In genomic region chr15:38438031-38438986, GRCh38 we compare ENCODE assay signal across 15 cellular contexts.
"Had no signal": no experiment of that assay in that cellular context is flagged by ENCODE, and none has a peak within 500 bp of the region (broad histone marks: within the 10 kb centered on the region; RNA-seq: fewer than 3 reads in every experiment).

No MANE protein-coding gene starts in this region.

- DNase-seq: activated CD4-positive, alpha-beta T cell treated with anti-CD3 and anti-CD28 coated beads for 4 hours; activated CD8-positive, alpha-beta memory T cell treated with anti-CD3 and anti-CD28 coated beads, Interleukin-2, amount 50 U/mL, for 4 hours; activated CD8-positive, alpha-beta T cell treated with anti-CD3 and anti-CD28 coated beads for 36 hours; colonic mucosa; effector CD4-positive, alpha-beta T cell; immature natural killer cell; left cardiac atrium; lower lobe of right lung; midbrain; retina; T-helper 9 cell; WERI-Rb-1 had no signal

- H3K9ac ChIP-seq: parathyroid adenoma had no signal

- H3K4me1 ChIP-seq: colonic mucosa, lower lobe of right lung had no signal

- H3K9me3 Mint-ChIP-seq: immature natural killer cell had no signal

- H2AFZ ChIP-seq: parathyroid adenoma had no signal

- H3K4me3 ChIP-seq: cardiac muscle cell, colonic mucosa, lower lobe of right lung, skin epidermis had no signal

- H3K27ac Mint-ChIP-seq: activated CD8-positive, alpha-beta T cell treated with anti-CD3 and anti-CD28 coated beads for 36 hours; immature natural killer cell had no signal

- H3K27ac ChIP-seq: cardiac muscle cell, colonic mucosa, lower lobe of right lung, parathyroid adenoma, skin epidermis, WERI-Rb-1 had no signal

- ATAC-seq: activated CD8-positive, alpha-beta T cell treated with anti-CD3 and anti-CD28 coated beads for 36 hours; left cardiac atrium; lower lobe of right lung had no signal

- H3K36me3 ChIP-seq: cardiac muscle cell, colonic mucosa, lower lobe of right lung, WERI-Rb-1 had no signal

- H3K4me3 Mint-ChIP-seq: activated CD8-positive, alpha-beta T cell treated with anti-CD3 and anti-CD28 coated beads for 36 hours; immature natural killer cell had no signal

- H3K36me3 Mint-ChIP-seq: immature natural killer cell had no signal

- H3K9me3 ChIP-seq: colonic mucosa, lower lobe of right lung had no signal

- H3K27me3 ChIP-seq: colonic mucosa had no signal
